14 cellular contexts compared by ENCODE assay signal in genomic region chr10:109456566-109457361, GRCh38.
A peak's percentile ranks its signal among the peaks of the same experiment; 100 is the strongest.
DNase-seq lines count a peak whose midpoint lies in the region; ATAC-seq, FAIRE-seq and TF ChIP-seq lines count a peak whose summit lies in the region.
"Had no signal": no experiment of that assay in that cellular context is flagged by ENCODE, and none has a peak within 500 bp of the region (broad histone marks: within the 10 kb centered on the region; RNA-seq: fewer than 3 reads in every experiment).

No MANE protein-coding gene starts in this region.

- peak; percentile 67 for DNase-seq in ELF-1 (ENCODE audit: low read depth, low spot score)
- no peak for DNase-seq in astrocyte (ENCODE audit: low read depth)
- DNase-seq in progenitor cell of endocrine pancreas (ENCODE audit: low spot score, unreplicated experiment), result peak; percentile 23
- no peak for DNase-seq in NCI-H146 (lab: John Stamatoyannopoulos, UW)
- DNase-seq: CD4-positive, alpha-beta memory T cell; cortex of kidney; gastrocnemius medialis; midbrain; stimulated activated CD8-positive, alpha-beta memory T cell treated with anti-CD3 and anti-CD28 coated beads, Interleukin-4, amount 100 ng/mL, for 48 hours had no signal

- H3K36me3 Mint-ChIP-seq in astrocyte (ENCODE audit: low read depth, unreplicated experiment) (peaks cover 2% of the 10 kb centered on the region), progenitor cell of endocrine pancreas (ENCODE audit: insufficient read depth) (no peaks in the 10 kb centered on the region)
- H3K36me3 Mint-ChIP-seq: activated naive CD4-positive, alpha-beta T cell treated with anti-CD3 and anti-CD28 coated beads, Interleukin-2, amount 50 U/mL, for 24 hours; CD4-positive, alpha-beta memory T cell had no signal

- no peaks in the 10 kb centered on the region for H4K20me1 ChIP-seq in astrocyte (ENCODE audit: insufficient read depth, low read length)

- H3K27ac Mint-ChIP-seq in astrocyte (ENCODE audit: unreplicated experiment) (no peak overlapping the region), progenitor cell of endocrine pancreas (no peak overlapping the region)
- H3K27ac Mint-ChIP-seq: activated naive CD4-positive, alpha-beta T cell treated with anti-CD3 and anti-CD28 coated beads, Interleukin-2, amount 50 U/mL, for 24 hours; CD4-positive, alpha-beta memory T cell had no signal

- H3K36me3 ChIP-seq in astrocyte (ENCODE audit: insufficient read depth, low read length) (no peaks in the 10 kb centered on the region), iPS-20b (ENCODE audit: insufficient read depth, low read depth, low read length) (no peaks in the 10 kb centered on the region)
- H3K36me3 ChIP-seq: gastrocnemius medialis had no signal

- peaks cover 8% of the 10 kb centered on the region for H3K27me3 ChIP-seq in astrocyte (ENCODE audit: insufficient read depth, low read length)
- H3K27me3 ChIP-seq in iPS-20b (ENCODE audit: insufficient read depth, low read length), result peaks cover 55% of the 10 kb centered on the region

- H3K9me3 ChIP-seq in astrocyte (ENCODE audit: insufficient read depth, low read depth, low read length) (no peaks in the 10 kb centered on the region), iPS-20b (ENCODE audit: insufficient read depth, low read depth, low read length) (no peaks in the 10 kb centered on the region)
- H3K9me3 ChIP-seq: gastrocnemius medialis had no signal

- no peak overlapping the region for H3K27ac ChIP-seq in astrocyte (ENCODE audit: low read depth, low read length)
- no peak overlapping the region for H3K27ac ChIP-seq in iPS-20b (ENCODE audit: low read length)
- H3K27ac ChIP-seq: gastrocnemius medialis had no signal

- H3K27me3 Mint-ChIP-seq in astrocyte (ENCODE audit: low read depth, unreplicated experiment) (peaks cover 32% of the 10 kb centered on the region), progenitor cell of endocrine pancreas (peaks cover 57% of the 10 kb centered on the region)

- H3K9me3 Mint-ChIP-seq in astrocyte (ENCODE audit: unreplicated experiment) (peaks cover 10% of the 10 kb centered on the region), progenitor cell of endocrine pancreas (ENCODE audit: low read depth) (no peaks in the 10 kb centered on the region)

- peak overlapping the region; percentile 83 for H3K4me3 Mint-ChIP-seq in astrocyte (ENCODE audit: unreplicated experiment)
- H3K4me3 Mint-ChIP-seq in progenitor cell of endocrine pancreas (ENCODE audit: low read depth), result peak overlapping the region; percentile 75
- H3K4me3 Mint-ChIP-seq: activated naive CD4-positive, alpha-beta T cell treated with anti-CD3 and anti-CD28 coated beads, Interleukin-2, amount 50 U/mL, for 24 hours; CD4-positive, alpha-beta memory T cell had no signal

- H3K4me1 Mint-ChIP-seq in astrocyte (ENCODE audit: low read depth, unreplicated experiment), result peaks cover 5% of the 10 kb centered on the region
- peaks cover 6% of the 10 kb centered on the region for H3K4me1 Mint-ChIP-seq in progenitor cell of endocrine pancreas (ENCODE audit: low read depth)
- H3K4me1 Mint-ChIP-seq: activated naive CD4-positive, alpha-beta T cell treated with anti-CD3 and anti-CD28 coated beads, Interleukin-2, amount 50 U/mL, for 24 hours; CD4-positive, alpha-beta memory T cell had no signal

- H2AFZ ChIP-seq in astrocyte (ENCODE audit: low read depth, low read length), result peak overlapping the region; percentile 55

- H3K9ac ChIP-seq in astrocyte (ENCODE audit: low read length), result no peak overlapping the region
- peak overlapping the region; percentile 14; the same call in 1 of the 2 replicates for H3K9ac ChIP-seq in iPS-20b (ENCODE audit: low read depth, low read length)

- peak overlapping the region; percentile 29 for H3K4me3 ChIP-seq in astrocyte (ENCODE audit: insufficient read depth, low read depth, low read length)
- H3K4me3 ChIP-seq in iPS-20b (ENCODE audit: low read length), result peak overlapping the region; percentile 77
- H3K4me3 ChIP-seq: gastrocnemius medialis had no signal

- H3K79me2 ChIP-seq in astrocyte (ENCODE audit: insufficient read depth, low read length), result no peaks in the 10 kb centered on the region

- FAIRE-seq in astrocyte (lab: Jason Lieb, UNC), result no peak

- ATAC-seq in HG03196 (IDR thresholded peaks at IDR 0.05; ENCODE audit: unreplicated experiment) (no peak), GM18502 (IDR thresholded peaks at IDR 0.05; ENCODE audit: poor library complexity, unreplicated experiment) (no peak), GM18868 (IDR thresholded peaks at IDR 0.05; ENCODE audit: unreplicated experiment) (no peak)
- ATAC-seq: gastrocnemius medialis had no signal

- H3K4me2 ChIP-seq in astrocyte (ENCODE audit: low read length), result peak overlapping the region; percentile 76

- TF ChIP-seq CTCF in astrocyte (IDR thresholded peaks at IDR 0.05; ENCODE audit: insufficient read depth, low read depth, low read length), result no peak
- TF ChIP-seq CTCF in progenitor cell of endocrine pancreas (IDR thresholded peaks at IDR 0.05; ENCODE audit: unreplicated experiment), result no peak

- H3K4me1 ChIP-seq in astrocyte (ENCODE audit: insufficient read depth, low read length), result no peaks in the 10 kb centered on the region
- H3K4me1 ChIP-seq in iPS-20b (ENCODE audit: insufficient read depth, low read length), result peaks cover 10% of the 10 kb centered on the region
- H3K4me1 ChIP-seq: gastrocnemius medialis had no signal

Comparison
In these comparisons a context has a peak if more than half of its experiments do, and no peak if none do; other contexts are left out.
1. DNase-seq: peak in ELF-1 (single experiment) and progenitor cell of endocrine pancreas (single experiment); none in astrocyte (single experiment) and NCI-H146 (single experiment).